ENCODE assay signal across 23 cellular contexts in the genomic region with DNA sequence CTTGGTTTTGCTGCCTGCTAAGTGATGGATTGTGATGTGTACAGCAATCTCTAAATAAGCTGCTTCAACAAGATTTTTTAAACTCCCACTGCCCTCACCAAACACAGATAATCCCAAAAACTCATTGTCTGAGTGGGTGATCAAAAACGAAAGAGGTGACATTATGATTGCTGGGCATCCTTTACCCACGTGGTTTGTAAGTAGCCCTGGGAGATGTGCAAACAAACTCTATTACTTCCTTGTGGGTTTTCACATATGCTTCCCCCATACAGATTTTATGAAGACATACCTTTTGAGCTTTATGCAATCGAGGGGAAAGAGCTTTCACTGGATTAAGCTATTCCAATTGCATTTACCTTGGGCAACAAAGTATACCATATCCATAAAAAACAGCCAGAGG.
A peak's percentile ranks its signal among the peaks of the same experiment; 100 is the strongest.
DNase-seq lines count a peak whose midpoint lies in the region; ATAC-seq, FAIRE-seq and TF ChIP-seq lines count a peak whose summit lies in the region.
"Had no signal": no experiment of that assay in that cellular context is flagged by ENCODE, and none has a peak within 500 bp of the region (broad histone marks: within the 10 kb centered on the region; RNA-seq: fewer than 3 reads in every experiment).

No MANE protein-coding gene starts in this region.

- H3K4me1 ChIP-seq in K562 (replicated peaks in 1 of 2; ENCODE audit: control insufficient read depth in 2 of 2, insufficient read depth in 2 of 2, low read length in 2 of 2): peaks cover 0 to 42% of the 10 kb centered on the region in 2 experiments; a peak in 3 of 5 replicates
- no peaks in the 10 kb centered on the region for H3K4me1 ChIP-seq in PC-9 (replicated peaks; ENCODE audit: insufficient read depth)
- H3K4me1 ChIP-seq: Caco-2 had no signal

- FAIRE-seq in K562 (lab: Jason Lieb, UNC): no peak
- FAIRE-seq: HTR-8/SVneo had no signal

- no peak overlapping the region for H3K9ac ChIP-seq in K562 (ENCODE audit: insufficient read depth in 1 of 2, low read depth in 2 of 2, low read length in 2 of 2)
- H3K9ac ChIP-seq: SK-N-SH had no signal

- no peaks in the 10 kb centered on the region for H4K20me1 ChIP-seq in K562 (replicated peaks; ENCODE audit: control insufficient read depth, insufficient read depth, low read length)
- no peaks in the 10 kb centered on the region for H4K20me1 ChIP-seq in PC-9 (ENCODE audit: insufficient read depth)

- no peaks in the 10 kb centered on the region for H3K9me1 ChIP-seq in K562 (ENCODE audit: control insufficient read depth, insufficient read depth, low read length)

- no TSS peak for BruUV-seq in K562 (replicated peaks; lab: Mats Ljungman, UMichigan)
- no TSS peak for BruUV-seq in PC-9 (replicated peaks; lab: Mats Ljungman, UMichigan)

- CTCF ChIA-PET in K562 (lab: Yijun Ruan, JAX; ENCODE audit: low intra/inter-chr PET ratio): no interaction called here
- CTCF ChIA-PET in PC-9 (lab: Charles Lee): no interaction called here

- intact Hi-C loops in K562 (cut with micrococcal nuclease) (loop anchor here (2.0 kb wide), 1 partner anchor 274 kb away; no protein-coding TSS in a partner anchor), PC-9 (cut with micrococcal nuclease; ENCODE audit: unreplicated experiment) (no loop called here)

- H3K27ac ChIP-seq in K562 (ENCODE audit: extremely low read depth, low read depth, low read length): peak overlapping the region; percentile 14; the same call in 1 of the 3 replicates
- H3K27ac ChIP-seq in PC-9: no peak overlapping the region
- H3K27ac ChIP-seq: C4-2B had no signal

- peak; percentile 21 for DNase-seq in DMS53 (lab: John Stamatoyannopoulos, UW)
- DNase-seq in DMS53 treated with DMSO at 0.1 percent for 48 hours (lab: John Stamatoyannopoulos, UW; ENCODE audit: unreplicated experiment): no peak
- DNase-seq in stimulated activated naive CD8-positive, alpha-beta T cell treated with anti-CD3 and anti-CD28 coated beads, Interleukin-15, amount 100 ng/mL, for 72 hours: no peak
- no peak for DNase-seq in stimulated activated naive CD8-positive, alpha-beta T cell treated with anti-CD3 and anti-CD28 coated beads, Interleukin-15, Interleukin-2, amounts not matched to agents 100 U/mL and 50 U/mL, for 24 hours
- no peak for DNase-seq in K562 (ENCODE audit: extremely low read depth in 1 of 4, low spot score in 3 of 4)
- no peak for DNase-seq in PC-9
- no peak for DNase-seq in GM20000 (ENCODE audit: low spot score)
- DNase-seq: 8988T; ACHN; Caco-2; CD8-positive, alpha-beta T cell; H9; KBM-7; MV-4-11; NCI-H2081; NCI-H526; SK-N-SH; SW 1271 had no signal

- no peak for TF ChIP-seq CTCF in K562 (IDR thresholded peaks at IDR 0.05 in 2 of 3, conservative IDR thresholded peaks at IDR 0.05 in 1 of 3; ENCODE audit: insufficient read depth in 2 of 3, low read depth in 1 of 3, low read length in 3 of 3)
- TF ChIP-seq CTCF in PC-9 (conservative IDR thresholded peaks at IDR 0.05): no peak
- TF ChIP-seq CTCF in GM20000 (IDR thresholded peaks at IDR 0.05; ENCODE audit: extremely low read depth, missing control alignments): no peak

- no peaks in the 10 kb centered on the region for H3K36me3 ChIP-seq in K562 (ENCODE audit: control insufficient read depth, insufficient read depth, low read length)
- no peaks in the 10 kb centered on the region for H3K36me3 ChIP-seq in PC-9 (ENCODE audit: low read depth)

- no peak for TF ChIP-seq RAD21 in K562 (CRISPR knock-in tag; conservative IDR thresholded peaks at IDR 0.05 in 1 of 2, IDR thresholded peaks at IDR 0.05 in 1 of 2)

- H3K27me3 ChIP-seq in K562 (ENCODE audit: control insufficient read depth in 2 of 2, insufficient read depth in 2 of 2, low read length in 2 of 2) (no peaks in the 10 kb centered on the region), PC-9 (ENCODE audit: insufficient read depth, low read depth) (no peaks in the 10 kb centered on the region)

- in situ Hi-C loops in K562 (cut with MboI): no loop called here

- TF ChIP-seq EP300 in K562 (IDR thresholded peaks at IDR 0.05; ENCODE audit: low read length): no peak

- H3K4me3 Mint-ChIP-seq in stimulated activated naive CD8-positive, alpha-beta T cell treated with anti-CD3 and anti-CD28 coated beads, Interleukin-15, amount 100 ng/mL, for 72 hours: no peak overlapping the region
- H3K4me3 Mint-ChIP-seq: CD8-positive, alpha-beta T cell; GM23338; H9; T-helper 1 cell treated with Interleukin-12 subunit alpha and Interleukin-12 subunit beta and Interleukin-4 antibody, amounts not matched to agents 30 μg/mL and 1 μg/mL, for 36 hours had no signal

- peak; percentile 69 for ATAC-seq in stimulated activated naive CD8-positive, alpha-beta T cell treated with anti-CD3 and anti-CD28 coated beads, Interleukin-15, amount 100 ng/mL, for 72 hours
- no peak for ATAC-seq in stimulated activated naive CD8-positive, alpha-beta T cell treated with anti-CD3 and anti-CD28 coated beads, Interleukin-15, Interleukin-2, amounts not matched to agents 100 U/mL and 50 U/mL, for 24 hours
- ATAC-seq in K562 (no peak), GM21360 (IDR thresholded peaks at IDR 0.05; ENCODE audit: unreplicated experiment) (no peak)
- ATAC-seq: CD8-positive, alpha-beta T cell; GM23338 had no signal

- no peaks in the 10 kb centered on the region for H3F3A ChIP-seq in PC-9 (ENCODE audit: insufficient read depth, low read depth)

- POLR2A ChIA-PET in K562 (lab: Yijun Ruan, JAX): interaction anchor here (0.8 to 1.8 kb wide), 3 partner anchors 19 to 27 kb away, joined by 3 to 5 read pairs (median 3); no protein-coding TSS in a partner anchor
- POLR2A ChIA-PET in PC-9 (lab: Charles Lee; ENCODE audit: unreplicated experiment): no interaction called here

- no peaks in the 10 kb centered on the region for H3K27me3 Mint-ChIP-seq in stimulated activated naive CD8-positive, alpha-beta T cell treated with anti-CD3 and anti-CD28 coated beads, Interleukin-15, amount 100 ng/mL, for 72 hours

- H3K4me3 ChIP-seq in K562: no peak overlapping the region
- no peak overlapping the region for H3K4me3 ChIP-seq in PC-9
- H3K4me3 ChIP-seq: GM23338 had no signal

- H3K79me2 ChIP-seq in K562 (ENCODE audit: control insufficient read depth, insufficient read depth, low read length) (peaks cover 11% of the 10 kb centered on the region; the same call in 2 of the 3 replicates), PC-9 (ENCODE audit: low read depth) (no peaks in the 10 kb centered on the region)

- WGBS in K562 (ENCODE audit: insufficient coverage, low coverage, missing lambda C conversion rate): 28% methylated on average over 3 of the region's 3 CpGs

- H2AFZ ChIP-seq in K562 (ENCODE audit: low read depth, low read length) (no peak overlapping the region), PC-9 (no peak overlapping the region)
- H2AFZ ChIP-seq: GM23338 had no signal

- H3K4me1 Mint-ChIP-seq in stimulated activated naive CD8-positive, alpha-beta T cell treated with anti-CD3 and anti-CD28 coated beads, Interleukin-15, amount 100 ng/mL, for 72 hours: peaks cover 13% of the 10 kb centered on the region
- H3K4me1 Mint-ChIP-seq: GM23338, H9 had no signal

- H3K9me3 Mint-ChIP-seq in stimulated activated naive CD8-positive, alpha-beta T cell treated with anti-CD3 and anti-CD28 coated beads, Interleukin-15, amount 100 ng/mL, for 72 hours: peaks cover 0 to 10% of the 10 kb centered on the region in 2 donors
- H3K9me3 Mint-ChIP-seq: CD8-positive, alpha-beta T cell had no signal

- H3K27ac Mint-ChIP-seq in stimulated activated naive CD8-positive, alpha-beta T cell treated with anti-CD3 and anti-CD28 coated beads, Interleukin-15, amount 100 ng/mL, for 72 hours: peak overlapping the region in 1 of 2 donors; percentile 1
- H3K27ac Mint-ChIP-seq: CD8-positive, alpha-beta T cell; GM23338; H9; T-helper 1 cell treated with Interleukin-12 subunit alpha and Interleukin-12 subunit beta and Interleukin-4 antibody, amounts not matched to agents 30 μg/mL and 1 μg/mL, for 36 hours had no signal

- H3K9me3 ChIP-seq in K562 (replicated peaks; ENCODE audit: control insufficient read depth, insufficient read depth, low read depth, low read length) (no peaks in the 10 kb centered on the region), PC-9 (ENCODE audit: insufficient read depth, low read depth) (no peaks in the 10 kb centered on the region)
- H3K9me3 ChIP-seq: Caco-2, SK-N-SH had no signal

- no peaks in the 10 kb centered on the region for H3K9me2 ChIP-seq in PC-9 (ENCODE audit: insufficient read depth)
- H3K9me2 ChIP-seq: SK-N-SH had no signal

- H3K4me2 ChIP-seq in K562 (ENCODE audit: insufficient read depth, low read length) (no peak overlapping the region), PC-9 (no peak overlapping the region)
- H3K4me2 ChIP-seq: GM23338, SK-N-SH had no signal

- TF ChIP-seq POLR2A in K562 (conservative IDR thresholded peaks at IDR 0.05): no peak

TF ChIP-seq in K562, 482 proteins besides CTCF, POLR2A, EP300 and RAD21 (continues in another document):
- TF ChIP-seq PYGO2 (tag; IDR thresholded peaks at IDR 0.05): no peak
- TF ChIP-seq ZNF282 (CRISPR knock-in tag; IDR thresholded peaks at IDR 0.05): no peak
- TF ChIP-seq PML (IDR thresholded peaks at IDR 0.05; ENCODE audit: low read length): no peak
- TF ChIP-seq PHTF2 (CRISPR knock-in tag; IDR thresholded peaks at IDR 0.05): no peak
- no peak for TF ChIP-seq ZBTB17 (CRISPR knock-in tag; IDR thresholded peaks at IDR 0.05)
- TF ChIP-seq ZNF174 (CRISPR knock-in tag; IDR thresholded peaks at IDR 0.05): no peak
- TF ChIP-seq HLTF (IDR thresholded peaks at IDR 0.05): no peak
- no peak for TF ChIP-seq RCOR1 (IDR thresholded peaks at IDR 0.05; ENCODE audit: borderline replicate concordance in 1 of 2, low read depth in 2 of 2, low read length in 2 of 2)
- no peak for TF ChIP-seq POLR3G (IDR thresholded peaks at IDR 0.05; ENCODE audit: extremely low read depth, insufficient read length, insufficient replicate concordance)
- TF ChIP-seq BHLHE40 (IDR thresholded peaks at IDR 0.05; ENCODE audit: low read length): no peak
- no peak for TF ChIP-seq E2F5 (CRISPR knock-in tag; IDR thresholded peaks at IDR 0.05)
- no peak for TF ChIP-seq KLF13 (tag; IDR thresholded peaks at IDR 0.05; ENCODE audit: borderline replicate concordance, low read depth)
